1 cellular context compared by ENCODE assay signal in genomic region chr12:76346798-76347420, GRCh38.
TF ChIP-seq lines count a peak whose summit lies in the region.

No MANE protein-coding gene starts in this region.

TF ChIP-seq in K562, 482 proteins besides CTCF, POLR2A, EP300 and RAD21:
- no peak for TF ChIP-seq C11orf30 (IDR thresholded peaks at IDR 0.05; ENCODE audit: low read depth)
- TF ChIP-seq CREM (IDR thresholded peaks at IDR 0.05; ENCODE audit: low read depth), result peak; percentile 18; the same call in 1 of the 2 replicates
- peak; percentile 27; the same call in 1 of the 2 replicates for TF ChIP-seq TCF3 (CRISPR knock-in tag; IDR thresholded peaks at IDR 0.05)
- TF ChIP-seq TEAD1 (CRISPR knock-in tag; IDR thresholded peaks at IDR 0.05), result no peak
- peak; percentile 71 for TF ChIP-seq DEAF1 (CRISPR knock-in tag; IDR thresholded peaks at IDR 0.05)
- no peak for TF ChIP-seq ZBTB2 (IDR thresholded peaks at IDR 0.05)
- TF ChIP-seq ELF1 (tag; IDR thresholded peaks at IDR 0.05), result no peak; the same call in 1 of the 2 replicates
- TF ChIP-seq SNRNP70 (optimal IDR thresholded peaks at IDR 0.05; ENCODE audit: low read depth, low read length), result no peak
- no peak for TF ChIP-seq SMAD1 (IDR thresholded peaks at IDR 0.05; ENCODE audit: low read depth, low read length, partially characterized antibody)
- TF ChIP-seq SPI1 (IDR thresholded peaks at IDR 0.05; ENCODE audit: borderline replicate concordance, low read depth, low read length), result peak; percentile 23; the same call in 1 of the 2 replicates
- 0 out of 4 replicates have a peak, but pooled peaks of 1 of the 2 experiments have one; percentile 27 for TF ChIP-seq RCOR1 (IDR thresholded peaks at IDR 0.05; ENCODE audit: borderline replicate concordance in 1 of 2, low read depth in 2 of 2, low read length in 2 of 2)
- TF ChIP-seq FOSL1 (tag; conservative IDR thresholded peaks at IDR 0.05), result 0 out of 2 replicates have a peak, but pooled peaks have one; percentile 29
- 0 out of 2 replicates have a peak, but pooled peaks have one; percentile 27 for TF ChIP-seq SMC3 (conservative IDR thresholded peaks at IDR 0.05; ENCODE audit: insufficient read depth, low read depth, low read length)
- TF ChIP-seq ZNF384 (IDR thresholded peaks at IDR 0.05; ENCODE audit: low read depth, low read length), result 0 out of 2 replicates have a peak, but pooled peaks have one; percentile 4
- TF ChIP-seq ARID2 (IDR thresholded peaks at IDR 0.05), result 0 out of 2 replicates have a peak, but pooled peaks have one; percentile 14
- TF ChIP-seq HMBOX1 (IDR thresholded peaks at IDR 0.05), result peak; percentile 48; the same call in 1 of the 2 replicates
